22 cellular contexts compared by ENCODE assay signal in genomic region chr9:21568484-21568883, GRCh38.
DNase-seq lines count a peak whose midpoint lies in the region; ATAC-seq, FAIRE-seq and TF ChIP-seq lines count a peak whose summit lies in the region.
"Had no signal": no experiment of that assay in that cellular context is flagged by ENCODE, and none has a peak within 500 bp of the region (broad histone marks: within the 10 kb centered on the region; RNA-seq: fewer than 3 reads in every experiment).

No MANE protein-coding gene starts in this region.

- H3K9ac ChIP-seq in HCT116 (ENCODE audit: low read length) = peak overlapping the region; percentile 60
- H3K9ac ChIP-seq: BLaER1, GM23248 had no signal

- H3K4me3 ChIP-seq in HCT116 (replicated peaks in 1 of 2; ENCODE audit: low read depth in 1 of 2, low read length in 2 of 2) = no peak overlapping the region
- H3K4me3 ChIP-seq in Panc1 (ENCODE audit: low read depth in 2 of 2, low read length in 2 of 2) = peak overlapping the region in 1 of 2 experiments; percentile 6; a peak in 1 of 4 replicates
- H3K4me3 ChIP-seq: BLaER1, GM23248 had no signal

- peak overlapping the region; percentile 26; the same call in 1 of the 2 replicates for H3K4me2 ChIP-seq in HCT116 (ENCODE audit: low read length)
- H3K4me2 ChIP-seq: BLaER1 had no signal

- RAD21 ChIA-PET in HCT116 (lab: Charles Lee; ENCODE audit: low non-redundant PET in 1 of 2, low total read pairs in 2 of 2, uncharacterized antibody in 2 of 2, unreplicated experiment in 2 of 2) = no interaction called here

- intact Hi-C loops in HCT116 (cut with micrococcal nuclease) = no loop called here
- intact Hi-C loops in Panc1 (cut with micrococcal nuclease; ENCODE audit: unreplicated experiment) = no loop called here

- H3K36me3 ChIP-seq in HCT116 (ENCODE audit: control insufficient read depth in 1 of 2, insufficient read depth in 2 of 2, low read length in 2 of 2) (peaks cover 0 to 20% of the 10 kb centered on the region in 2 experiments; a peak in 2 of 4 replicates), Panc1 (ENCODE audit: control insufficient read depth, insufficient read depth, low read length) (no peaks in the 10 kb centered on the region)
- H3K36me3 ChIP-seq: BLaER1 had no signal

- CTCF ChIA-PET in HCT116 (lab: Charles Lee) (no interaction called here), Panc1 (lab: Charles Lee) (no interaction called here)

- no TSS peak for BruUV-seq in HCT116 (replicated peaks; lab: Mats Ljungman, UMichigan)
- BruUV-seq in Panc1 (replicated peaks; lab: Mats Ljungman, UMichigan) = no TSS peak

- peak overlapping the region; percentile 99 for H3K27ac ChIP-seq in HCT116 (ENCODE audit: low read depth, low read length)
- peak overlapping the region; percentile 94 for H3K27ac ChIP-seq in Panc1 (ENCODE audit: low read length)
- peak overlapping the region; percentile 98 for H3K27ac ChIP-seq in epithelial cell of prostate
- H3K27ac ChIP-seq: BLaER1, C4-2B, GM23248 had no signal

- peaks cover 100% of the 10 kb centered on the region for H3K79me2 ChIP-seq in HCT116 (ENCODE audit: insufficient read depth, low read length)

- H3K9me2 ChIP-seq in HCT116 (ENCODE audit: insufficient read depth) = no peaks in the 10 kb centered on the region

- POLR2A ChIA-PET in HCT116 (lab: Charles Lee) = interaction anchor here (1.0 to 3.4 kb wide), 4 partner anchors 9 to 115 kb away, joined by 3 to 21 read pairs (median 12); no protein-coding TSS in a partner anchor
- POLR2A ChIA-PET in Panc1 (lab: Charles Lee) = interaction anchor here (1.3 kb wide), 1 partner anchor 13 kb away, joined by 3 read pairs; no protein-coding TSS in a partner anchor

- TF ChIP-seq CTCF in HCT116 (IDR thresholded peaks at IDR 0.05 in 2 of 3, conservative IDR thresholded peaks at IDR 0.05 in 1 of 3; ENCODE audit: borderline replicate concordance in 1 of 3, insufficient read depth in 1 of 3, low read depth in 2 of 3, low read length in 2 of 3) (no peak), Panc1 (IDR thresholded peaks at IDR 0.05) (no peak)

- FAIRE-seq in HTR-8/SVneo (lab: Jason Lieb, UNC) = no peak
- FAIRE-seq: D721Med, GM12891, GM18507, H1 had no signal

- no peaks in the 10 kb centered on the region for H4K20me1 ChIP-seq in HCT116 (ENCODE audit: insufficient read depth)
- H4K20me1 ChIP-seq: BLaER1 had no signal

- H3K9me3 ChIP-seq in HCT116 (ENCODE audit: control insufficient read depth in 1 of 2, insufficient read depth in 1 of 2, low read depth in 1 of 2, low read length in 2 of 2) (no peaks in the 10 kb centered on the region), Panc1 (ENCODE audit: control insufficient read depth, insufficient read depth, low read depth, low read length) (no peaks in the 10 kb centered on the region)
- H3K9me3 ChIP-seq: BLaER1, Caco-2 had no signal

- H3K4me1 ChIP-seq in HCT116 (ENCODE audit: control insufficient read depth in 1 of 2, insufficient read depth in 2 of 2, low read length in 2 of 2) (peaks cover 98 to 100% of the 10 kb centered on the region in 2 experiments), Panc1 (ENCODE audit: control insufficient read depth, insufficient read depth, low read length) (peaks cover 86% of the 10 kb centered on the region)
- H3K4me1 ChIP-seq: BLaER1, Caco-2 had no signal

- H2AFZ ChIP-seq in HCT116 (ENCODE audit: low read depth, low read length, poor library complexity, severe bottlenecking) = no peak overlapping the region
- H2AFZ ChIP-seq: GM23248 had no signal

- in situ Hi-C loops in Panc1 (cut with HindIII; ENCODE audit: low pct_unique_long_range_greater_than_20kb, low sequenced_read_pairs) = no loop called here

- no peak for TF ChIP-seq POLR2A in HCT116 (IDR thresholded peaks at IDR 0.05; ENCODE audit: borderline replicate concordance, extremely low read depth, insufficient read depth, insufficient read length)

- DNase-seq in HCT116 (ENCODE audit: low read depth, low spot score) (no peak), Panc1 (ENCODE audit: low read depth, low spot score) (no peak), epithelial cell of prostate (ENCODE audit: low read depth, low spot score) (no peak), HTR-8/SVneo (ENCODE audit: insufficient read length, low spot score) (no peak), SKM-1 treated with dmso at 0.1 percent for 144 hours (lab: John Stamatoyannopoulos, UW; ENCODE audit: unreplicated experiment) (no peak), GF-D8 (lab: John Stamatoyannopoulos, UW) (no peak)
- DNase-seq: Caco-2; CD4-positive, CD25-positive, alpha-beta regulatory T cell; CD8-positive, alpha-beta T cell; DMS 273 treated with DMSO at 0.1 percent for 48 hours; DMS79; EL; GDM1; GM23248; H7; HCEC 1CT had no signal

- H3K27me3 ChIP-seq in HCT116 (ENCODE audit: insufficient read depth, low read length) = no peaks in the 10 kb centered on the region
- no peaks in the 10 kb centered on the region for H3K27me3 ChIP-seq in Panc1 (ENCODE audit: control insufficient read depth, insufficient read depth, low read length)
- H3K27me3 ChIP-seq: BLaER1 had no signal

- no peak for TF ChIP-seq RAD21 in HCT116 (IDR thresholded peaks at IDR 0.05; ENCODE audit: low read depth)

- ATAC-seq in HCT116 (no peak), Panc1 (no peak)
- ATAC-seq: CD8-positive, alpha-beta T cell had no signal

TF ChIP-seq in HCT116, 20 proteins besides CTCF, POLR2A, EP300 and RAD21:
- no peak for TF ChIP-seq REST (IDR thresholded peaks at IDR 0.05; ENCODE audit: low read depth)
- TF ChIP-seq TCF7L2 (IDR thresholded peaks at IDR 0.05; ENCODE audit: borderline replicate concordance, extremely low read depth, insufficient read depth, insufficient read length) = no peak
- TF ChIP-seq, protein P1, sequence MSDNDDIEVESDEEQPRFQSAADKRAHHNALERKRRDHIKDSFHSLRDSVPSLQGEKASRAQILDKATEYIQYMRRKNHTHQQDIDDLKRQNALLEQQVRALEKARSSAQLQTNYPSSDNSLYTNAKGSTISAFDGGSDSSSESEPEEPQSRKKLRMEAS (IDR thresholded peaks at IDR 0.05) = no peak
- TF ChIP-seq EGR1 (IDR thresholded peaks at IDR 0.05; ENCODE audit: low read depth) = no peak
- TF ChIP-seq SIN3A (IDR thresholded peaks at IDR 0.05; ENCODE audit: low read depth) = no peak
- TF ChIP-seq, protein P2, sequence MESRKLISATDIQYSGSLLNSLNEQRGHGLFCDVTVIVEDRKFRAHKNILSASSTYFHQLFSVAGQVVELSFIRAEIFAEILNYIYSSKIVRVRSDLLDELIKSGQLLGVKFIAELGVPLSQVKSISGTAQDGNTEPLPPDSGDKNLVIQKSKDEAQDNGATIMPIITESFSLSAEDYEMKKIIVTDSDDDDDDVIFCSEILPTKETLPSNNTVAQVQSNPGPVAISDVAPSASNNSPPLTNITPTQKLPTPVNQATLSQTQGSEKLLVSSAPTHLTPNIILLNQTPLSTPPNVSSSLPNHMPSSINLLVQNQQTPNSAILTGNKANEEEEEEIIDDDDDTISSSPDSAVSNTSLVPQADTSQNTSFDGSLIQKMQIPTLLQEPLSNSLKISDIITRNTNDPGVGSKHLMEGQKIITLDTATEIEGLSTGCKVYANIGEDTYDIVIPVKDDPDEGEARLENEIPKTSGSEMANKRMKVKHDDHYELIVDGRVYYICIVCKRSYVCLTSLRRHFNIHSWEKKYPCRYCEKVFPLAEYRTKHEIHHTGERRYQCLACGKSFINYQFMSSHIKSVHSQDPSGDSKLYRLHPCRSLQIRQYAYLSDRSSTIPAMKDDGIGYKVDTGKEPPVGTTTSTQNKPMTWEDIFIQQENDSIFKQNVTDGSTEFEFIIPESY (IDR thresholded peaks at IDR 0.05; ENCODE audit: extremely low read depth, insufficient replicate concordance, low read length) = no peak
- no peak for TF ChIP-seq YY1 (IDR thresholded peaks at IDR 0.05; ENCODE audit: extremely low read depth, insufficient replicate concordance, low read depth, low read length)
- no peak for TF ChIP-seq EZH2phosphoT487 (IDR thresholded peaks at IDR 0.05; ENCODE audit: borderline replicate concordance)
- no peak for TF ChIP-seq FOSL1 (IDR thresholded peaks at IDR 0.05; ENCODE audit: low read depth)
- no peak for TF ChIP-seq SP1 (IDR thresholded peaks at IDR 0.05; ENCODE audit: low read depth)
- TF ChIP-seq ZNF274 (IDR thresholded peaks at IDR 0.05; ENCODE audit: low read depth, low read length) = no peak
